Comparison of ENCODE assay signal across 8 cellular contexts in the genomic region with DNA sequence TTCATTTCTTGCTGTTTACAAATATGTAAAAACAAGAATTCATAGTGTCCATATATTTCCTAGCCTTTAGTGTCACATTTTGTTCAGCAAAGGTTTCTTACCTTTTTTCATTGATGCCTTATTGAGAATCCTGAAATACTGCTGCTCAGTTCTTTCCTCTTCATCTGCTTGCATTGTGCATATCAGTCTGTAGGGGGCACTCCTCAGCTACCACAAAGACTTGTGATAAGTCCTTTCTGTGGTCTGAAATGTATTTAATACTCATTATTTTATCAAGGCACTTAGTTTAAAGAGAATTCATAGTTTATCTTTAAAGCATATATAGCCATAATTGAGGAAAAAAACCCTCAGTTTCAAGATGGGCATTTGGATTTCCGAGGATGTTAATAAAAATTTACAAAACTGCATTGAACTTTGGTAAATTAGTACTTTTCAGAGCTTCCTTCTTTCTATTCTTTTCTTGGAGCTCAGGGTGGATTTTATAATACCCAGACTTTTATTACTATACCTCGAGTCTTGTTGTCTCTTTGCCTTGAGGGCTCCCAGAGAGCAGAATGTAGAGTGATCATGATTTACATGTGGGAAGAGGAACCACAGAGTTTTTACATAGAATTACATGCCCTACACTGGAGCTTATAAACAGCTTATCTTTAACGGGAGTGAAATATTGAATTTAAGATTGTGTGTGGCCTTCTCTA.
DNase-seq lines count a peak whose midpoint lies in the region; ATAC-seq and TF ChIP-seq lines count a peak whose summit lies in the region.
"Had no signal": no experiment of that assay in that cellular context is flagged by ENCODE, and none has a peak within 500 bp of the region (broad histone marks: within the 10 kb centered on the region; RNA-seq: fewer than 3 reads in every experiment).

No MANE protein-coding gene starts in this region.

- H2AFZ ChIP-seq in neural cell (ENCODE audit: low read depth, low read length) = no peak overlapping the region

- H4K20me1 ChIP-seq in neural cell (ENCODE audit: insufficient read depth) = no peaks in the 10 kb centered on the region

- H3K4me1 ChIP-seq in Peyer's patch = peaks cover 0 to 6% (median 0%) of the 10 kb centered on the region in 4 donors

- H3K27ac ChIP-seq in Peyer's patch = no peak overlapping the region
- H3K27ac ChIP-seq in neural cell (ENCODE audit: low read length) = no peak overlapping the region

- ATAC-seq in HG02970 (IDR thresholded peaks at IDR 0.05; ENCODE audit: low FRiP score, unreplicated experiment) (no peak), GM18861 (IDR thresholded peaks at IDR 0.05; ENCODE audit: unreplicated experiment) (no peak)
- ATAC-seq: activated naive CD4-positive, alpha-beta T cell treated with anti-CD3 and anti-CD28 coated beads, Interleukin-2, amount 50 U/mL, for 72 hours had no signal

- H3K4me2 ChIP-seq in neural cell (ENCODE audit: low read length) = no peak overlapping the region

- TF ChIP-seq EP300 in neural cell (conservative IDR thresholded peaks at IDR 0.05; ENCODE audit: poor library complexity, severe bottlenecking) = no peak

- H3K9me2 ChIP-seq in neural cell (ENCODE audit: insufficient read depth, low read length) = no peaks in the 10 kb centered on the region

- H3K36me3 ChIP-seq in Peyer's patch (no peaks in the 10 kb centered on the region), neural cell (ENCODE audit: insufficient read depth, low read length) (no peaks in the 10 kb centered on the region)

- H3K4me3 ChIP-seq in Peyer's patch = no peak overlapping the region
- no peak overlapping the region for H3K4me3 ChIP-seq in neural cell (ENCODE audit: low read length)

- no peak overlapping the region for H3K9ac ChIP-seq in neural cell (ENCODE audit: low read length)

- peak; percentile 60 for DNase-seq in EL
- peak; percentile 6 for DNase-seq in HuH-7.5 (ENCODE audit: low spot score)
- peak in 1 of 3 donors; percentile 80 for DNase-seq in Peyer's patch
- peak; percentile 27 to 61 for DNase-seq in dermis microvascular lymphatic vessel endothelial cell (ENCODE audit: low read depth in 2 of 2)

- H3K79me2 ChIP-seq in neural cell (replicated peaks; ENCODE audit: insufficient read depth, low read length) = no peaks in the 10 kb centered on the region

- TF ChIP-seq CTCF in Peyer's patch (IDR thresholded peaks at IDR 0.05) (peak in 5 of 6 experiments; percentile 15 to 88 (median 84)), neural cell (IDR thresholded peaks at IDR 0.05; ENCODE audit: poor library complexity, severe bottlenecking) (peak; percentile 82)

- TF ChIP-seq RAD21 in neural cell (conservative IDR thresholded peaks at IDR 0.05) = peak; percentile 82

- no peaks in the 10 kb centered on the region for H3F3A ChIP-seq in neural cell (ENCODE audit: insufficient read depth, low read length, poor library complexity, severe bottlenecking)

- no peaks in the 10 kb centered on the region for H3K9me3 ChIP-seq in Peyer's patch
- H3K9me3 ChIP-seq in neural cell (ENCODE audit: low read length) = no peaks in the 10 kb centered on the region

- no peak for TF ChIP-seq POLR2A in Peyer's patch (IDR thresholded peaks at IDR 0.05)

- no peaks in the 10 kb centered on the region for H3K27me3 ChIP-seq in Peyer's patch
- no peaks in the 10 kb centered on the region for H3K27me3 ChIP-seq in neural cell (ENCODE audit: insufficient read depth, low read depth, low read length)

TF ChIP-seq in neural cell, 6 proteins besides CTCF, POLR2A, EP300 and RAD21:
- TF ChIP-seq MXI1 (conservative IDR thresholded peaks at IDR 0.05; ENCODE audit: poor library complexity, severe bottlenecking) (no peak), SMC3 (conservative IDR thresholded peaks at IDR 0.05; ENCODE audit: poor library complexity) (peak; percentile 76)
